8 cellular contexts compared by ENCODE assay signal in the genomic region with DNA sequence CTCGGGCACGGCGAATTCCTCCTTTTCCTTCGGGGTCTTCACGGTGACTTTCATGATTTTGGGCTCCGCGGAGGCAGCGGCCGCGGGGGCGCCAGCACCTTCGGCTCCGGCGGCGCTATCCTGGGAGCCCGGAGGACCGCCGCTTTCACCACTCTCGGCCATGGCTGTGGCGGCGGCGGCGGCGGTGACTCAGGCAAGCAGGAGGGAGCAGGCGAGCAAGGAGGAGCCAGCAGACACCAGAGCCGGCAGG. TPM values are rescaled to one million over a fixed set of nuclear protein-coding genes. Genes with fewer than 3 reads are reported as not detected.
DNase-seq lines count a peak whose midpoint lies in the region; ATAC-seq lines count a peak whose summit lies in the region.

No MANE protein-coding gene starts in this region.

- no peaks in the 10 kb centered on the region for H3K9me3 ChIP-seq in iPS-18c (ENCODE audit: control insufficient read depth, insufficient read depth, low read length)

- ATAC-seq in HG02678 (IDR thresholded peaks at IDR 0.05; ENCODE audit: unreplicated experiment), result peak; percentile 43

- peak overlapping the region; percentile 80 for H3K27ac ChIP-seq in adipose tissue (ENCODE audit: low read depth, low read length)

- DNase-seq in NOMO-1 (lab: John Stamatoyannopoulos, UW; ENCODE audit: unreplicated experiment in 2 of 2) (peak; percentile 47 to 50), NOMO-1 treated with dmso at 0.1 percent for 144 hours (lab: John Stamatoyannopoulos, UW; ENCODE audit: unreplicated experiment) (no peak), NCI-H2171 treated with DMSO at 0.1 percent for 48 hours (lab: John Stamatoyannopoulos, UW) (peak; percentile 72), SK-N-DZ (ENCODE audit: low spot score) (no peak)
- DNase-seq in stimulated activated CD4-positive, alpha-beta T cell treated with anti-CD3 and anti-CD28 coated beads, Interleukin-1b, Interleukin-23, amount 100 ng/mL, for 24 hours (ENCODE audit: low read depth in 4 of 4, low spot score in 1 of 4), result peak in 3 of 4 experiments; percentile 46 to 66 (median 61)

- peak overlapping the region; percentile 89 for H3K4me3 ChIP-seq in iPS-18c (ENCODE audit: insufficient read depth, low read depth, low read length)

- WGBS in adipose tissue, 3 donors, result 0 to 1% (median 0%) methylated on average over 21 to 26 of the region's 26 CpGs

RNA-seq across cellular contexts. Expression of gene UBQLN1, which starts 0.3 kb away (rescaled TPM):
- polyA plus RNA-seq in adipose tissue, result 10 to 100 TPM; 24.7 to 57.1 (median 33.0) TPM
- 50.2 and 53.3 TPM in 2 replicates for polyA plus RNA-seq in SK-N-DZ (2014; cell fraction: cytosol; rRNA removed)
- 26.3 and 41.4 TPM in 2 replicates for polyA plus RNA-seq in SK-N-DZ (2014; cell fraction: nucleus; rRNA removed)

Comparison
In these comparisons a context has a peak if more than half of its experiments do, and no peak if none do; other contexts are left out.
1. DNase-seq: peak in NOMO-1 (2 of 2), NCI-H2171 treated with DMSO at 0.1 percent for 48 hours (single experiment) and stimulated activated CD4-positive, alpha-beta T cell treated with anti-CD3 and anti-CD28 coated beads, Interleukin-1b, Interleukin-23, amount 100 ng/mL, for 24 hours (3 of 4); none in NOMO-1 treated with dmso at 0.1 percent for 144 hours (single experiment) and SK-N-DZ (single experiment).